8 cellular contexts compared by ENCODE assay signal in the genomic region with DNA sequence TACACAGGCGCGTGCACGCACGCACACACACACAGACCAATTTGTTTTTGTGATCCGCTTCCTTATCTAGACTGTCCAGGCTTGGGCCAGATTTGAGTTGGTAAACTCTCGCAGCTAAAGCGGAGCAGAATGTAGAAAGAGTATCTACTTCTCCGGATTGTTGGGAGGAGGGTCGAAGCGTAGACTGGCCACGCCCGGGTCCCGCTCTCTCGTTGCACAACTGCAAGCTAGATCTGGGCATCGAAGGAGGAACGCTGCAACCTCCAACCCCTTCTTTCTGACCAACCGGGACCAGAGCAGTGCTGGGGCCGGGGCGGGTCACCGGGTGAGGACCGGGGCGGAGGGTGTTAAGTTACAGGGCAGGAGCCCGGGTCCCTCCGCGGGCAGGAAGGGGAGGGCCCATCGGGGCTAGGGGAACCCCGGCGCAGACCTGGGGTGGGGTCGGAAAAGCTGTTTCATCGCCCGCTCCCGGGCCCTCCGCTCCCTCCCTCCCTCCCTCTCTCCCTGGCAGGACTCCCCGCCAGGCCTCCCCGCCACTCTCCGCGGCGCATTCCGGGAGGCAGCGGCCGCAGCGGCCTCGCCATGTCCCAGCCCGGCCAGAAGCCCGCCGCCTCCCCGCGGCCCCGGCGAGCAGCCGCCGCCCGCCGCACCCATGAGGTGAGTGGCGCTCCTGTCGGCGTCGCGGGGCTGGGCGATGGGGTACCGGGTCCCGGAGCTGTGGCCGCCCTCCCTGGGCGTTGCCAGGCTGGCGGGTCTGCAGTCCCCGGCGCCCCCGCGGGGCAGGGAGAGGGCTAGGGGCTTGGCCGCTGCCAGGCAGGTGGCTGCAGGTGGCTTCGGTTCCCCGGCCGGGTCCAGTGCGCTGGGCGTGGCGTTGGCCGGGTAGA. TPM values are rescaled to one million over a fixed set of nuclear protein-coding genes. Genes with fewer than 3 reads are reported as not detected.
DNase-seq lines count a peak whose midpoint lies in the region; ATAC-seq, FAIRE-seq and TF ChIP-seq lines count a peak whose summit lies in the region.

CAST (plus strand) TSS at position 536 of the 884 bp plus-strand sequence; CDS start at position 583, 47 bp downstream.

- intact Hi-C loops in heart left ventricle (cut with DNase I) (loop anchor here in 6 of 10 donors (2.0 to 10.0 kb wide), 6 partner anchors 40 to 270 kb away; no protein-coding TSS in a partner anchor), prostate gland (cut with DNase I) (loop anchor here (1.0 kb wide), 1 partner anchor 41 kb away; no protein-coding TSS in a partner anchor)

- TF ChIP-seq CTCF in heart left ventricle (IDR thresholded peaks at IDR 0.05) (no peak), prostate gland (IDR thresholded peaks at IDR 0.05) (peak in 1 of 4 experiments; percentile 5)

- TF ChIP-seq POLR2A in heart left ventricle (IDR thresholded peaks at IDR 0.05) (peak in 1 of 2 donors; percentile 56), prostate gland (IDR thresholded peaks at IDR 0.05) (peak; percentile 38)

- DNase-seq in DMS53 treated with DMSO at 0.1 percent for 48 hours (lab: John Stamatoyannopoulos, UW; ENCODE audit: unreplicated experiment): peak; percentile 86
- DNase-seq in T follicular helper cell (ENCODE audit: low read depth): peak; percentile 56
- DNase-seq in adipocyte (ENCODE audit: low read depth): peak; percentile 96
- DNase-seq in heart left ventricle: peak; percentile 91 to 97 (median 95)
- peak; percentile 71 for DNase-seq in prostate gland (ENCODE audit: low spot score)
- peak; percentile 81 for DNase-seq in urothelium cell line (ENCODE audit: low spot score)

- peak; percentile 62 for ATAC-seq in GM21515 (IDR thresholded peaks at IDR 0.05; ENCODE audit: unreplicated experiment)
- peak; percentile 85 to 94 (median 88) for ATAC-seq in heart left ventricle

- H3K4me3 ChIP-seq in HUES64 (ENCODE audit: low read length): peak within 1 kb of the TSS; percentile 99
- H3K4me3 ChIP-seq in adipocyte (ENCODE audit: low read length): peak within 1 kb of the TSS; percentile 94
- H3K4me3 ChIP-seq in heart left ventricle: peak within 1 kb of the TSS; percentile 68 to 99 (median 92)
- peak within 1 kb of the TSS; percentile 83 to 86 for H3K4me3 ChIP-seq in prostate gland

- H3K4me1 ChIP-seq in HUES64 (ENCODE audit: insufficient read depth, low read length) (peaks cover 5% of the 10 kb centered on the region; the same call in 1 of the 2 replicates), adipocyte (ENCODE audit: control insufficient read depth, insufficient read depth, low read length) (peaks cover 45% of the 10 kb centered on the region), heart left ventricle (peaks cover 0 to 39% (median 21%) of the 10 kb centered on the region in 12 donors), prostate gland (replicated peaks) (no peaks in the 10 kb centered on the region)

- H3K36me3 ChIP-seq in HUES64 (ENCODE audit: insufficient read depth, low read length) (no peaks in the 10 kb centered on the region), adipocyte (ENCODE audit: control insufficient read depth, insufficient read depth, low read length, severe bottlenecking) (no peaks in the 10 kb centered on the region), heart left ventricle (no peaks in the 10 kb centered on the region), prostate gland (no peaks in the 10 kb centered on the region)

- no peaks in the 10 kb centered on the region for H3K9me3 ChIP-seq in HUES64 (ENCODE audit: insufficient read depth, low read depth, low read length)
- no peaks in the 10 kb centered on the region for H3K9me3 ChIP-seq in adipocyte (ENCODE audit: control insufficient read depth, low read length)
- H3K9me3 ChIP-seq in heart left ventricle: no peaks in the 10 kb centered on the region
- no peaks in the 10 kb centered on the region for H3K9me3 ChIP-seq in prostate gland

- H3K9ac ChIP-seq in HUES64 (ENCODE audit: low read depth, low read length) (peak within 1 kb of the TSS; percentile 41), adipocyte (ENCODE audit: low read length) (peak within 1 kb of the TSS; percentile 98)

- H3K27ac ChIP-seq in HUES64 (ENCODE audit: low read depth, low read length) (no peak within 1 kb of the TSS), heart left ventricle (peak within 1 kb of the TSS; percentile 88 to 100 (median 98)), prostate gland (peak within 1 kb of the TSS; percentile 91 to 95)

- under 1% methylated on average over 77 of the region's 77 CpGs for WGBS in HUES64
- 0 to 1% (median 1%) methylated on average over 31 to 77 of the region's 77 CpGs for WGBS in heart left ventricle, 4 donors
- under 1% methylated on average over 63 of the region's 77 CpGs for WGBS in prostate gland

- FAIRE-seq in urothelium cell line (lab: Jason Lieb, UNC): no peak

- H3K27me3 ChIP-seq in HUES64 (ENCODE audit: insufficient read depth, low read length) (peaks cover 45% of the 10 kb centered on the region), adipocyte (replicated peaks; ENCODE audit: control insufficient read depth, insufficient read depth, low read length) (no peaks in the 10 kb centered on the region), heart left ventricle (no peaks in the 10 kb centered on the region), prostate gland (replicated peaks; ENCODE audit: insufficient read depth) (no peaks in the 10 kb centered on the region)

RNA-seq across cellular contexts. Expression of gene CAST, which starts in this region (rescaled TPM):
- 26.1 TPM for polyA plus RNA-seq in HUES64 (2013, experiment 1 of 2)
- polyA plus RNA-seq in HUES64 (2013, experiment 2 of 2): 37.7 TPM
- total RNA-seq in heart left ventricle (100 to 1,000 TPM; 373 to 748 (median 549) TPM), prostate gland (100 to 1,000 TPM; 251 to 256 TPM)
- 100 to 1,000 TPM; 179 to 396 TPM for polyA plus RNA-seq in heart left ventricle
